1 cellular context compared by ENCODE assay signal in the genomic region with DNA sequence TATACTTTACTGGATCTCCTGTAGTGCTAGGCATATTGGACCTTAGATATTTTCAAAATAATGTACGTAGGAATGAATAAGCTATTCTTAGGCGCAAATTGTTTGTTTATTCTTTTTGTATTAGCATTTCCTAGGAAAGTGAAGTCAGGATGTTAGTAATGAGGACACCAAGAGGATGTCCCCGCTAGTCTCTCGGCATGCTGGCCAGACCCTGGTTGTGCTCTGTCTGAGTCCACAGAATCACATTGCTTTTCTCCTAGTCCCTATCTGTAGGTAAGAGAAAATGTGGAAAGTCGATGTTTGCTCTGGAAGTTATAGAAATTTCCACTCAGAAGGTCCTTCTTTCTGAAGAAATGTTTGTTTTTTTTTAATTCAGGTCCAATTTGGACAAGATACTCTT.
TF ChIP-seq lines count a peak whose summit lies in the region.

No MANE protein-coding gene starts in this region.

TF ChIP-seq in GM23338, 12 proteins besides CTCF, POLR2A, EP300 and RAD21 (continued from another document):
- TF ChIP-seq, protein P1, sequence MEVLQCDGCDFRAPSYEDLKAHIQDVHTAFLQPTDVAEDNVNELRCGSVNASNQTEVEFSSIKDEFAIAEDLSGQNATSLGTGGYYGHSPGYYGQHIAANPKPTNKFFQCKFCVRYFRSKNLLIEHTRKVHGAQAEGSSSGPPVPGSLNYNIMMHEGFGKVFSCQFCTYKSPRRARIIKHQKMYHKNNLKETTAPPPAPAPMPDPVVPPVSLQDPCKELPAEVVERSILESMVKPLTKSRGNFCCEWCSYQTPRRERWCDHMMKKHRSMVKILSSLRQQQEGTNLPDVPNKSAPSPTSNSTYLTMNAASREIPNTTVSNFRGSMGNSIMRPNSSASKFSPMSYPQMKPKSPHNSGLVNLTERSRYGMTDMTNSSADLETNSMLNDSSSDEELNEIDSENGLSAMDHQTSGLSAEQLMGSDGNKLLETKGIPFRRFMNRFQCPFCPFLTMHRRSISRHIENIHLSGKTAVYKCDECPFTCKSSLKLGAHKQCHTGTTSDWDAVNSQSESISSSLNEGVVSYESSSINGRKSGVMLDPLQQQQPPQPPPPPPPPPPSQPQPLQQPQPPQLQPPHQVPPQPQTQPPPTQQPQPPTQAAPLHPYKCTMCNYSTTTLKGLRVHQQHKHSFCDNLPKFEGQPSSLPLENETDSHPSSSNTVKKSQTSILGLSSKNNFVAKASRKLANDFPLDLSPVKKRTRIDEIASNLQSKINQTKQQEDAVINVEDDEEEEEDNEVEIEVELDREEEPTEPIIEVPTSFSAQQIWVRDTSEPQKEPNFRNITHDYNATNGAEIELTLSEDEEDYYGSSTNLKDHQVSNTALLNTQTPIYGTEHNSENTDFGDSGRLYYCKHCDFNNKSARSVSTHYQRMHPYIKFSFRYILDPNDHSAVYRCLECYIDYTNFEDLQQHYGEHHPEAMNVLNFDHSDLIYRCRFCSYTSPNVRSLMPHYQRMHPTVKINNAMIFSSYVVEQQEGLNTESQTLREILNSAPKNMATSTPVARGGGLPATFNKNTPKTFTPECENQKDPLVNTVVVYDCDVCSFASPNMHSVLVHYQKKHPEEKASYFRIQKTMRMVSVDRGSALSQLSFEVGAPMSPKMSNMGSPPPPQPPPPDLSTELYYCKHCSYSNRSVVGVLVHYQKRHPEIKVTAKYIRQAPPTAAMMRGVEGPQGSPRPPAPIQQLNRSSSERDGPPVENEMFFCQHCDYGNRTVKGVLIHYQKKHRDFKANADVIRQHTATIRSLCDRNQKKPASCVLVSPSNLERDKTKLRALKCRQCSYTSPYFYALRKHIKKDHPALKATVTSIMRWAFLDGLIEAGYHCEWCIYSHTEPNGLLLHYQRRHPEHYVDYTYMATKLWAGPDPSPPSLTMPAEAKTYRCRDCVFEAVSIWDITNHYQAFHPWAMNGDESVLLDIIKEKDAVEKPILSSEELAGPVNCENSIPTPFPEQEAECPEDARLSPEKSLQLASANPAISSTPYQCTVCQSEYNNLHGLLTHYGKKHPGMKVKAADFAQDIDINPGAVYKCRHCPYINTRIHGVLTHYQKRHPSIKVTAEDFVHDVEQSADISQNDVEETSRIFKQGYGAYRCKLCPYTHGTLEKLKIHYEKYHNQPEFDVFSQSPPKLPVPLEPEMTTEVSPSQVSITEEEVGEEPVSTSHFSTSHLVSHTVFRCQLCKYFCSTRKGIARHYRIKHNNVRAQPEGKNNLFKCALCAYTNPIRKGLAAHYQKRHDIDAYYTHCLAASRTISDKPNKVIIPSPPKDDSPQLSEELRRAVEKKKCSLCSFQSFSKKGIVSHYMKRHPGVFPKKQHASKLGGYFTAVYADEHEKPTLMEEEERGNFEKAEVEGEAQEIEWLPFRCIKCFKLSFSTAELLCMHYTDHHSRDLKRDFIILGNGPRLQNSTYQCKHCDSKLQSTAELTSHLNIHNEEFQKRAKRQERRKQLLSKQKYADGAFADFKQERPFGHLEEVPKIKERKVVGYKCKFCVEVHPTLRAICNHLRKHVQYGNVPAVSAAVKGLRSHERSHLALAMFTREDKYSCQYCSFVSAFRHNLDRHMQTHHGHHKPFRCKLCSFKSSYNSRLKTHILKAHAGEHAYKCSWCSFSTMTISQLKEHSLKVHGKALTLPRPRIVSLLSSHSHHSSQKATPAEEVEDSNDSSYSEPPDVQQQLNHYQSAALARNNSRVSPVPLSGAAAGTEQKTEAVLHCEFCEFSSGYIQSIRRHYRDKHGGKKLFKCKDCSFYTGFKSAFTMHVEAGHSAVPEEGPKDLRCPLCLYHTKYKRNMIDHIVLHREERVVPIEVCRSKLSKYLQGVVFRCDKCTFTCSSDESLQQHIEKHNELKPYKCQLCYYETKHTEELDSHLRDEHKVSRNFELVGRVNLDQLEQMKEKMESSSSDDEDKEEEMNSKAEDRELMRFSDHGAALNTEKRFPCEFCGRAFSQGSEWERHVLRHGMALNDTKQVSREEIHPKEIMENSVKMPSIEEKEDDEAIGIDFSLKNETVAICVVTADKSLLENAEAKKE (CRISPR knock-in tag; IDR thresholded peaks at IDR 0.05): no peak
- TF ChIP-seq NANOG (IDR thresholded peaks at IDR 0.05; ENCODE audit: borderline replicate concordance) (no peak), CREB1 (CRISPR knock-in tag; IDR thresholded peaks at IDR 0.05; ENCODE audit: low read depth) (no peak), ZNF114 (CRISPR knock-in tag; IDR thresholded peaks at IDR 0.05) (no peak), EZH2phosphoT487 (IDR thresholded peaks at IDR 0.05; ENCODE audit: unreplicated experiment) (no peak)
